ENCODE assay signal across 9 cellular contexts in the genomic region with DNA sequence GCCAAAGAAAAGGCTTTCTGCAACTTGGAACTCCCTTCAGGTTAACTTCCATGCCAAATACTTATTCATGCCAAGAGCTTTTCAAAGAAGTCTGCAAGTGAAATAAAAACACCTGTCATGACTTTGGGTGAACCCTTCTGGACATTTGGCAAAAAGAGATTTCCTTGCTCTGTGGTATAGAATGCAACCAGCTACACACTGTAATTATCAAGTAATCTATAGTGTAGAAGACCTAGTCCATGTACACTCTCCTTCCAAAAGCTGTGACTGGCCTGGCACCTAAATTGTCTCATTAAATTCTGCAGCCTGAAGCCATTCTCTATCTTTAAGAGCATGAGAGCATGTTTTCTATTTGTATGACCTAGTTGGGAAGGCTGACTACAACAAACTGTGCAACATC.
"Had no signal": no experiment of that assay in that cellular context is flagged by ENCODE, and none has a peak within 500 bp of the region (broad histone marks: within the 10 kb centered on the region; RNA-seq: fewer than 3 reads in every experiment).

No MANE protein-coding gene starts in this region.

- H3K27ac ChIP-seq: GM23248, HL-60 had no signal

- H3K9ac ChIP-seq: GM23248 had no signal

- H3K36me3 ChIP-seq: HAP-1 had no signal

- H3K4me1 Mint-ChIP-seq: IgD-negative memory B cell had no signal

- H3K9me3 Mint-ChIP-seq: HFFc6 had no signal

- H3K4me1 ChIP-seq: HAP-1 had no signal

- H2AFZ ChIP-seq: GM23248 had no signal

- H3K4me3 Mint-ChIP-seq: HFFc6, IgD-negative memory B cell had no signal

- H3K4me3 ChIP-seq: GM23248, HAP-1 had no signal

- H3K9me3 ChIP-seq: HAP-1 had no signal

- DNase-seq: GM23248, GOT3, H7, HFFc6 had no signal

- H3K27ac Mint-ChIP-seq: HFFc6, IgD-negative memory B cell had no signal

- H3K27me3 Mint-ChIP-seq: IgD-negative memory B cell had no signal

- H3K36me3 Mint-ChIP-seq: IgD-negative memory B cell had no signal

- ATAC-seq: HCT116, HepG2 had no signal
